23 cellular contexts compared by ENCODE assay signal in genomic region chrX:103530540-103530939, GRCh38. TPM values are rescaled to one million over a fixed set of nuclear protein-coding genes. Genes with fewer than 3 reads are reported as not detected.
"Had no signal": no experiment of that assay in that cellular context is flagged by ENCODE, and none has a peak within 500 bp of the region (broad histone marks: within the 10 kb centered on the region; RNA-seq: fewer than 3 reads in every experiment).

No MANE protein-coding gene starts in this region.

- H3K4me1 ChIP-seq: breast epithelium, gastrocnemius medialis, left ventricle myocardium inferior, prostate gland, right atrium auricular region, uterus had no signal

- H3K9me3 ChIP-seq: breast epithelium, gastrocnemius medialis, left ventricle myocardium inferior, prostate gland, right atrium auricular region, transverse colon, uterus had no signal

- H3K36me3 Mint-ChIP-seq: WTC11 had no signal

- H3K27me3 ChIP-seq: gastrocnemius medialis, right atrium auricular region, transverse colon had no signal

- H3K27ac ChIP-seq: breast epithelium, epithelial cell of prostate, gastrocnemius medialis, left ventricle myocardium inferior, prostate gland, right atrium auricular region, transverse colon, uterus had no signal

- ATAC-seq: activated CD4-positive, alpha-beta T cell treated with anti-CD3 and anti-CD28 coated beads for 36 hours; activated CD8-positive, alpha-beta T cell treated with anti-CD3 and anti-CD28 coated beads for 36 hours; activated naive CD8-positive, alpha-beta T cell treated with anti-CD3 and anti-CD28 coated beads, Interleukin-2, amount 50 U/mL, for 24 hours; activated T-helper 17 cell treated with anti-CD3 and anti-CD28 coated beads, Interleukin-2, amount 50 U/mL, for 72 hours; gastrocnemius medialis; WTC11 had no signal

- H3K36me3 ChIP-seq: breast epithelium, gastrocnemius medialis, left ventricle myocardium inferior, prostate gland, right atrium auricular region, transverse colon, uterus had no signal

- H3K4me3 ChIP-seq: breast epithelium, gastrocnemius medialis, left ventricle myocardium inferior, prostate gland, right atrium auricular region, transverse colon, uterus had no signal

- H3K9me3 Mint-ChIP-seq: activated CD8-positive, alpha-beta T cell treated with anti-CD3 and anti-CD28 coated beads for 36 hours; activated naive CD4-positive, alpha-beta T cell treated with anti-CD3 and anti-CD28 coated beads for 36 hours; activated naive CD8-positive, alpha-beta T cell treated with anti-CD3 and anti-CD28 coated beads, Interleukin-2, amount 50 U/mL, for 24 hours; activated T-helper 17 cell treated with anti-CD3 and anti-CD28 coated beads, Interleukin-2, amount 50 U/mL, for 72 hours; neural crest cell; stimulated activated naive CD8-positive, alpha-beta T cell treated with anti-CD3 and anti-CD28 coated beads, Interleukin-15, Interleukin-2, amounts not matched to agents 100 ng/mL and 50 ng/mL, for 24 hours; WTC11 had no signal

- H3K27ac Mint-ChIP-seq: activated CD4-positive, alpha-beta T cell treated with anti-CD3 and anti-CD28 coated beads for 36 hours; activated CD8-positive, alpha-beta T cell treated with anti-CD3 and anti-CD28 coated beads for 36 hours; activated naive CD4-positive, alpha-beta T cell treated with anti-CD3 and anti-CD28 coated beads for 36 hours; activated naive CD8-positive, alpha-beta T cell treated with anti-CD3 and anti-CD28 coated beads, Interleukin-2, amount 50 U/mL, for 24 hours; activated T-helper 17 cell treated with anti-CD3 and anti-CD28 coated beads, Interleukin-2, amount 50 U/mL, for 72 hours; stimulated activated naive CD8-positive, alpha-beta T cell treated with anti-CD3 and anti-CD28 coated beads, Interleukin-15, Interleukin-2, amounts not matched to agents 100 ng/mL and 50 ng/mL, for 24 hours; WTC11 had no signal

- DNase-seq: activated CD4-positive, alpha-beta T cell treated with anti-CD3 and anti-CD28 coated beads for 36 hours; activated CD8-positive, alpha-beta T cell treated with anti-CD3 and anti-CD28 coated beads for 36 hours; activated naive CD4-positive, alpha-beta T cell treated with anti-CD3 and anti-CD28 coated beads for 36 hours; activated naive CD8-positive, alpha-beta T cell treated with anti-CD3 and anti-CD28 coated beads, Interleukin-2, amount 50 U/mL, for 24 hours; activated T-cell treated with anti-CD3 and anti-CD28 coated beads, Interleukin-2, amount 50 U/mL, for 1 hour; aorta; gastrocnemius medialis; head of caudate nucleus; kidney; left ventricle myocardium inferior; stimulated activated CD4-positive, alpha-beta T cell treated with anti-CD3 and anti-CD28 coated beads, Interleukin-2, amount 100 ng/mL, for 48 hours; transverse colon; uterus had no signal

RNA-seq across cellular contexts. Expression of gene RAB40A, which starts 11.3 kb away (rescaled TPM):
- total RNA-seq: dermis microvascular lymphatic vessel endothelial cell, gastrocnemius medialis, left ventricle myocardium inferior, mononuclear cell had no signal
